ENCODE assay signal across 31 cellular contexts in the genomic region with DNA sequence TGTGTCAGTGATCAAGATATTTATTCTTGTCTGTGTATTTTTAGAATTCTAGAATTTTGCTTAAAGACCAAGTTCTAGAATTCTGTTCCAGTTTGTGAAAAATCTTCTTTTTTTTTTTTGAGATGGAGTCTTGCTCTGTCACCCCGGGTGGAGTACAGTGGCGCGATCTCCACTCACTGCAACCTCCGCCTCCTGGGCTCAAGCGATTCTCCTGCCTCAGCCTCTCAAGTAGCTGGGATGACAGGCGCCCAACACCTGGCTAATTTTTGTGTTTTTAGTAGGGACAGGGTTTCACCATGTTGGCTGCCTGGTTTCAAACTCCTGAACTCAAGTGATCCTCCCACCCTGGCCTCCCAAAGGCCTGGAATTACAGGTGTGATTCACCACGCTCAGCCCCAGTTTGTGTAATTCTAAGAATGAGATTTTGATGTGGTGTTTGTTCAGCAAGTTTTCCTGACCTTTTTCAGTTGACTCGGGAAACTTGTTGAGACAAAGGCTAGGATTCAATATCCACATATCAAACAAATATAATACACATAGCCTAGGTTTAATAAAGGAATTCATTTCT. TPM values are rescaled to one million over a fixed set of nuclear protein-coding genes. Genes with fewer than 3 reads are reported as not detected.
DNase-seq lines count a peak whose midpoint lies in the region; ATAC-seq and TF ChIP-seq lines count a peak whose summit lies in the region.
"Had no signal": no experiment of that assay in that cellular context is flagged by ENCODE, and none has a peak within 500 bp of the region (broad histone marks: within the 10 kb centered on the region; RNA-seq: fewer than 3 reads in every experiment).

No MANE protein-coding gene starts in this region.

- POLR2A ChIA-PET in T-cell (lab: Charles Lee) = no interaction called here

- H3K4me1 Mint-ChIP-seq in activated T-cell treated with anti-CD3 and anti-CD28 coated beads, Interleukin-2, amount 50 U/mL, for 24 hours (ENCODE audit: low read depth) = peaks cover 51% of the 10 kb centered on the region
- peaks cover 14% of the 10 kb centered on the region for H3K4me1 Mint-ChIP-seq in osteocyte (ENCODE audit: unreplicated experiment)
- H3K4me1 Mint-ChIP-seq in T-cell = peaks cover 46 to 50% (median 50%) of the 10 kb centered on the region in 3 donors

- H3K4me2 ChIP-seq in mammary epithelial cell (ENCODE audit: insufficient read depth, low read depth, low read length) = peak overlapping the region; percentile 44

- dilution Hi-C loops in mammary epithelial cell (cut with HindIII; ENCODE audit: low sequenced_read_pairs) = no loop called here

- 83% methylated on average over 3 of the region's 8 CpGs for WGBS in mammary epithelial cell (ENCODE audit: low coverage, missing lambda C conversion rate)

- H3K36me3 Mint-ChIP-seq in activated T-cell treated with anti-CD3 and anti-CD28 coated beads, Interleukin-2, amount 50 U/mL, for 24 hours (ENCODE audit: low read depth) = peaks cover 36% of the 10 kb centered on the region
- no peaks in the 10 kb centered on the region for H3K36me3 Mint-ChIP-seq in osteocyte (ENCODE audit: unreplicated experiment)
- no peaks in the 10 kb centered on the region for H3K36me3 Mint-ChIP-seq in T-cell
- H3K36me3 Mint-ChIP-seq: immature natural killer cell had no signal

- H3K4me3 ChIP-seq in NB4 (ENCODE audit: low read depth, low read length) (peak overlapping the region; percentile 25), mammary epithelial cell (replicated peaks in 1 of 3; ENCODE audit: insufficient read depth in 1 of 3, low read depth in 2 of 3, low read length in 3 of 3) (no peak overlapping the region)
- H3K4me3 ChIP-seq: gastroesophageal sphincter, left ventricle myocardium inferior, stomach, thyroid gland had no signal

- peaks cover 87% of the 10 kb centered on the region for H3K79me2 ChIP-seq in mammary epithelial cell (ENCODE audit: insufficient read depth, low read length)

- H3K36me3 ChIP-seq in mammary epithelial cell (ENCODE audit: insufficient read depth, low read length) = no peaks in the 10 kb centered on the region
- H3K36me3 ChIP-seq: gastroesophageal sphincter, left ventricle myocardium inferior, stomach, thyroid gland had no signal

- no peaks in the 10 kb centered on the region for H3K27me3 Mint-ChIP-seq in activated T-cell treated with anti-CD3 and anti-CD28 coated beads, Interleukin-2, amount 50 U/mL, for 24 hours
- no peaks in the 10 kb centered on the region for H3K27me3 Mint-ChIP-seq in osteocyte (ENCODE audit: unreplicated experiment)
- no peaks in the 10 kb centered on the region for H3K27me3 Mint-ChIP-seq in T-cell
- H3K27me3 Mint-ChIP-seq: activated naive CD8-positive, alpha-beta T cell treated with anti-CD3 and anti-CD28 coated beads for 36 hours; CD4-positive, alpha-beta T cell had no signal

- no peaks in the 10 kb centered on the region for H3K9me3 ChIP-seq in mammary epithelial cell (replicated peaks; ENCODE audit: insufficient read depth, low read length)
- H3K9me3 ChIP-seq: gastroesophageal sphincter, left ventricle myocardium inferior, stomach, thyroid gland had no signal

- no peak overlapping the region for H2AFZ ChIP-seq in mammary epithelial cell (ENCODE audit: low read depth, low read length)

- DNase-seq in activated T-cell treated with anti-CD3 and anti-CD28 coated beads, Interleukin-2, amount 50 U/mL, for 24 hours = no peak
- DNase-seq in activated T-cell treated with anti-CD3 and anti-CD28 coated beads, Interleukin-2, amount 50 U/mL, for 1 hour = no peak
- DNase-seq in NB4 (ENCODE audit: low read depth) (no peak), mammary epithelial cell (peak; percentile 37), osteocyte (ENCODE audit: extremely low spot score, unreplicated experiment) (no peak), KG1 (lab: John Stamatoyannopoulos, UW) (no peak), pons (ENCODE audit: low spot score) (no peak), T-cell (no peak)
- DNase-seq: 8988T; activated CD4-positive, alpha-beta T cell treated with anti-CD3 and anti-CD28 coated beads, Interleukin-2, amount 50 U/mL, for 1 hour; activated naive CD8-positive, alpha-beta T cell treated with anti-CD3 and anti-CD28 coated beads for 36 hours; CD4-positive, alpha-beta T cell; dermis blood vessel endothelial cell; DMS 273 treated with DMSO at 0.1 percent for 48 hours; hypothalamus; immature natural killer cell; left ventricle myocardium inferior; MM.1S; NCI-H1417 treated with DMSO at 0.1 percent for 48 hours; NCI-H2107; NCI-H446; NCI-H82; SHP77; small intestine; stimulated activated CD4-positive, alpha-beta T cell treated with anti-CD3 and anti-CD28 coated beads, Interleukin-1b, Interleukin-23, amount 100 ng/mL, for 48 hours; stomach; T1000; thyroid gland had no signal

- H3K9ac ChIP-seq in mammary epithelial cell (ENCODE audit: insufficient read depth, low read length) = no peak overlapping the region

- TF ChIP-seq CTCF in NB4 (IDR thresholded peaks at IDR 0.05; ENCODE audit: low read depth, low read length) (no peak), mammary epithelial cell (conservative IDR thresholded peaks at IDR 0.05 in 1 of 2, IDR thresholded peaks at IDR 0.05 in 1 of 2; ENCODE audit: extremely low read depth in 1 of 2, insufficient read depth in 1 of 2, low read depth in 1 of 2, low read length in 2 of 2) (no peak), osteocyte (IDR thresholded peaks at IDR 0.05) (no peak)

- intact Hi-C loops in mammary epithelial cell (cut with micrococcal nuclease) = no loop called here

- H3K4me1 ChIP-seq in mammary epithelial cell (ENCODE audit: insufficient read depth, low read length) = peaks cover 18% of the 10 kb centered on the region

- ATAC-seq in T-cell (replicated peaks in 1 of 4) = no peak
- ATAC-seq: gastroesophageal sphincter, Panc1 had no signal

- peak overlapping the region; percentile 52 for H3K27ac Mint-ChIP-seq in activated T-cell treated with anti-CD3 and anti-CD28 coated beads, Interleukin-2, amount 50 U/mL, for 24 hours
- H3K27ac Mint-ChIP-seq in osteocyte (ENCODE audit: unreplicated experiment) = peak overlapping the region; percentile 44
- H3K27ac Mint-ChIP-seq in T-cell = peak overlapping the region in 1 of 2 donors; percentile 39
- H3K27ac Mint-ChIP-seq: activated naive CD8-positive, alpha-beta T cell treated with anti-CD3 and anti-CD28 coated beads for 36 hours; activated T-helper 2 cell treated with anti-CD3 and anti-CD28 coated beads, Interferon-gamma antibody, Interleukin-2, Interleukin-4, amounts not matched to agents 10 μg/mL and 5 μg/mL and 100 μg/mL, durations not matched to agents 14 hours and 24 hours and 36 hours; CD4-positive, alpha-beta T cell; immature natural killer cell had no signal

- no peak overlapping the region for H3K27ac ChIP-seq in mammary epithelial cell (ENCODE audit: insufficient read depth, low read depth, low read length)
- H3K27ac ChIP-seq: gastroesophageal sphincter, left ventricle myocardium inferior, stomach, thyroid gland had no signal

- no peak for TF ChIP-seq POLR2A in NB4 (IDR thresholded peaks at IDR 0.05; ENCODE audit: extremely low read depth, insufficient read length)

- H3K27me3 ChIP-seq in mammary epithelial cell (ENCODE audit: insufficient read depth, low read length) = no peaks in the 10 kb centered on the region
- H3K27me3 ChIP-seq: gastroesophageal sphincter, stomach, thyroid gland had no signal

- CTCF ChIA-PET in mammary epithelial cell (lab: Charles Lee; ENCODE audit: low non-redundant PET) (no interaction called here), T-cell (lab: Charles Lee) (no interaction called here)

- no peak overlapping the region for H3K4me3 Mint-ChIP-seq in activated T-cell treated with anti-CD3 and anti-CD28 coated beads, Interleukin-2, amount 50 U/mL, for 24 hours
- H3K4me3 Mint-ChIP-seq in osteocyte (ENCODE audit: unreplicated experiment) (no peak overlapping the region), T-cell (no peak overlapping the region)
- H3K4me3 Mint-ChIP-seq: activated naive CD8-positive, alpha-beta T cell treated with anti-CD3 and anti-CD28 coated beads for 36 hours; CD4-positive, alpha-beta T cell; immature natural killer cell had no signal

- in situ Hi-C loops in mammary epithelial cell (cut with MboI; ENCODE audit: low sequenced_read_pairs in 2 of 2) = no loop called here

- no peaks in the 10 kb centered on the region for H3K9me3 Mint-ChIP-seq in activated T-cell treated with anti-CD3 and anti-CD28 coated beads, Interleukin-2, amount 50 U/mL, for 24 hours
- H3K9me3 Mint-ChIP-seq in osteocyte (ENCODE audit: unreplicated experiment) (no peaks in the 10 kb centered on the region), T-cell (no peaks in the 10 kb centered on the region)
- H3K9me3 Mint-ChIP-seq: activated naive CD8-positive, alpha-beta T cell treated with anti-CD3 and anti-CD28 coated beads for 36 hours; activated T-helper 2 cell treated with anti-CD3 and anti-CD28 coated beads, Interferon-gamma antibody, Interleukin-2, Interleukin-4, amounts not matched to agents 10 μg/mL and 5 μg/mL and 100 μg/mL, durations not matched to agents 14 hours and 24 hours and 36 hours; CD4-positive, alpha-beta T cell; immature natural killer cell had no signal

- peaks cover 3% of the 10 kb centered on the region for H4K20me1 ChIP-seq in mammary epithelial cell (ENCODE audit: insufficient read depth, low read length)

- no TSS peak for BruUV-seq in mammary epithelial cell (replicated peaks; lab: Mats Ljungman, UMichigan)

RNA-seq across cellular contexts. Expression of a gene that starts 3.6 kb away (rescaled TPM):
- total RNA-seq in mammary epithelial cell = 10 to 100 TPM; 19.5 to 64.1 TPM
- 6.0 TPM for polyA plus RNA-seq in mammary epithelial cell
- polyA minus RNA-seq in mammary epithelial cell = 97.4 TPM
- 35.5 and 39.8 TPM in 2 replicates for total RNA-seq in osteocyte
- total RNA-seq in T-cell = 10 to 100 TPM; 32.0 to 44.8 (median 34.2) TPM

RNA-seq across cellular contexts. Expression of a gene that starts 4.6 kb away (rescaled TPM):
- 10 to 100 TPM; 38.4 to 64.3 TPM for total RNA-seq in mammary epithelial cell
- 47.1 TPM for polyA plus RNA-seq in mammary epithelial cell
- 85.5 TPM for polyA minus RNA-seq in mammary epithelial cell
- 27.5 and 29.3 TPM in 2 replicates for total RNA-seq in osteocyte
- 10 to 100 TPM; 12.3 to 26.2 (median 23.0) TPM for total RNA-seq in T-cell

RNA-seq across cellular contexts. Expression of a gene that starts 39.8 kb away (rescaled TPM):
- total RNA-seq in mammary epithelial cell (under 1 TPM in 1 of 2 donors, not detected in 1; 0.31 TPM), osteocyte (1.1 and 1.8 TPM in 2 replicates), T-cell (1 to 10 TPM; 1.7 to 3.3 (median 3.1) TPM)
- polyA plus RNA-seq in mammary epithelial cell = 0.51 TPM
- polyA minus RNA-seq in mammary epithelial cell = not detected
